Comparison of ENCODE assay signal across 1 cellular context in genomic region chr2:230356084-230356483, GRCh38.
TF ChIP-seq lines count a peak whose summit lies in the region.

No MANE protein-coding gene starts in this region.

TF ChIP-seq in HepG2, 621 proteins besides CTCF, POLR2A, EP300 and RAD21 (continued from another document and continues in another):
- TF ChIP-seq ZNF703 (CRISPR knock-in tag; IDR thresholded peaks at IDR 0.05; ENCODE audit: borderline replicate concordance), result no peak
- TF ChIP-seq U2AF2 (IDR thresholded peaks at IDR 0.05; ENCODE audit: low read depth, low read length), result no peak
- no peak for TF ChIP-seq UBTF (CRISPR knock-in tag; IDR thresholded peaks at IDR 0.05)
- no peak for TF ChIP-seq ZNF747 (CRISPR knock-in tag; IDR thresholded peaks at IDR 0.05; ENCODE audit: borderline replicate concordance)
- no peak for TF ChIP-seq AKNA (CRISPR knock-in tag; IDR thresholded peaks at IDR 0.05; ENCODE audit: borderline replicate concordance)
- 0 out of 2 replicates have a peak, but pooled peaks have one; percentile 50 for TF ChIP-seq THAP11 (CRISPR knock-in tag; IDR thresholded peaks at IDR 0.05)
- peak; percentile 92 for TF ChIP-seq ARID3A (IDR thresholded peaks at IDR 0.05; ENCODE audit: low read depth, low read length)
- 0 out of 2 replicates have a peak, but pooled peaks have one; percentile 58 for TF ChIP-seq IRF2 (CRISPR knock-in tag; IDR thresholded peaks at IDR 0.05)
- no peak for TF ChIP-seq ZC3H13 (CRISPR knock-in tag; IDR thresholded peaks at IDR 0.05)
- no peak for TF ChIP-seq ZBTB7A (CRISPR knock-in tag; IDR thresholded peaks at IDR 0.05)
- TF ChIP-seq, protein P1, sequence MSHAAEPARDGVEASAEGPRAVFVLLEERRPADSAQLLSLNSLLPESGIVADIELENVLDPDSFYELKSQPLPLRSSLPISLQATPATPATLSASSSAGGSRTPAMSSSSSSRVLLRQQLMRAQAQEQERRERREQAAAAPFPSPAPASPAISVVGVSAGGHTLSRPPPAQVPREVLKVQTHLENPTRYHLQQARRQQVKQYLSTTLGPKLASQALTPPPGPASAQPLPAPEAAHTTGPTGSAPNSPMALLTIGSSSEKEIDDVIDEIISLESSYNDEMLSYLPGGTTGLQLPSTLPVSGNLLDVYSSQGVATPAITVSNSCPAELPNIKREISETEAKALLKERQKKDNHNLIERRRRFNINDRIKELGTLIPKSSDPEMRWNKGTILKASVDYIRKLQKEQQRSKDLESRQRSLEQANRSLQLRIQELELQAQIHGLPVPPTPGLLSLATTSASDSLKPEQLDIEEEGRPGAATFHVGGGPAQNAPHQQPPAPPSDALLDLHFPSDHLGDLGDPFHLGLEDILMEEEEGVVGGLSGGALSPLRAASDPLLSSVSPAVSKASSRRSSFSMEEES (CRISPR knock-in tag; IDR thresholded peaks at IDR 0.05), result no peak; the same call in 1 of the 2 replicates
- TF ChIP-seq TIGD3 (CRISPR knock-in tag; IDR thresholded peaks at IDR 0.05; ENCODE audit: borderline replicate concordance), result no peak
- no peak for TF ChIP-seq PATZ1 (CRISPR knock-in tag; IDR thresholded peaks at IDR 0.05)
- no peak for TF ChIP-seq RBM39 (IDR thresholded peaks at IDR 0.05; ENCODE audit: low read depth, low read length, poor library complexity, severe bottlenecking)
- no peak for TF ChIP-seq REL (CRISPR knock-in tag; conservative IDR thresholded peaks at IDR 0.05)
- no peak for TF ChIP-seq ARNTL (CRISPR knock-in tag; IDR thresholded peaks at IDR 0.05)
- no peak for TF ChIP-seq PHF20 (CRISPR knock-in tag; IDR thresholded peaks at IDR 0.05)
- TF ChIP-seq TBL1XR1 (IDR thresholded peaks at IDR 0.05; ENCODE audit: borderline replicate concordance, low read length, partially characterized antibody), result no peak
- no peak for TF ChIP-seq ZNF441 (CRISPR knock-in tag; IDR thresholded peaks at IDR 0.05; ENCODE audit: borderline replicate concordance)
- TF ChIP-seq SMC3 (IDR thresholded peaks at IDR 0.05; ENCODE audit: low read length), result peak; percentile 17; the same call in 1 of the 2 replicates
- no peak for TF ChIP-seq ZKSCAN5 (CRISPR knock-in tag; IDR thresholded peaks at IDR 0.05)
- TF ChIP-seq, protein P2, sequence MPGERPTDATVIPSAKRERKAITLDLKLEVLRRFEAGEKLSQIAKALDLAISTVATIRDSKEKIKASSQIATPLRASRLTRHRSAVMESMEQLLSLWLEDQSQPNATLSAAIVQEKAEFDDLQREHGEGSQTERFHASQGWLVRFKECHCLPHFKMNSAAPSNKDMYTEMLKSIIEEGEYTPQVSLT (CRISPR knock-in tag; IDR thresholded peaks at IDR 0.05; ENCODE audit: borderline replicate concordance, low read depth), result no peak
- no peak for TF ChIP-seq ZNF329 (CRISPR knock-in tag; IDR thresholded peaks at IDR 0.05; ENCODE audit: low read depth)
- TF ChIP-seq, protein P3, sequence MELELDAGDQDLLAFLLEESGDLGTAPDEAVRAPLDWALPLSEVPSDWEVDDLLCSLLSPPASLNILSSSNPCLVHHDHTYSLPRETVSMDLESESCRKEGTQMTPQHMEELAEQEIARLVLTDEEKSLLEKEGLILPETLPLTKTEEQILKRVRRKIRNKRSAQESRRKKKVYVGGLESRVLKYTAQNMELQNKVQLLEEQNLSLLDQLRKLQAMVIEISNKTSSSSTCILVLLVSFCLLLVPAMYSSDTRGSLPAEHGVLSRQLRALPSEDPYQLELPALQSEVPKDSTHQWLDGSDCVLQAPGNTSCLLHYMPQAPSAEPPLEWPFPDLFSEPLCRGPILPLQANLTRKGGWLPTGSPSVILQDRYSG (CRISPR knock-in tag; IDR thresholded peaks at IDR 0.05), result no peak
- no peak for TF ChIP-seq CBX2 (IDR thresholded peaks at IDR 0.05; ENCODE audit: low read depth, low read length)
- no peak for TF ChIP-seq CBX2 (CRISPR knock-in tag; IDR thresholded peaks at IDR 0.05; ENCODE audit: low read depth)
- TF ChIP-seq SMAD3 (CRISPR knock-in tag; IDR thresholded peaks at IDR 0.05), result no peak
- 0 out of 2 replicates have a peak, but pooled peaks have one; percentile 47 for TF ChIP-seq HMG20B (CRISPR knock-in tag; conservative IDR thresholded peaks at IDR 0.05)
- TF ChIP-seq SIN3A (IDR thresholded peaks at IDR 0.05; ENCODE audit: borderline replicate concordance, low read depth, low read length), result no peak
- TF ChIP-seq, protein P4, sequence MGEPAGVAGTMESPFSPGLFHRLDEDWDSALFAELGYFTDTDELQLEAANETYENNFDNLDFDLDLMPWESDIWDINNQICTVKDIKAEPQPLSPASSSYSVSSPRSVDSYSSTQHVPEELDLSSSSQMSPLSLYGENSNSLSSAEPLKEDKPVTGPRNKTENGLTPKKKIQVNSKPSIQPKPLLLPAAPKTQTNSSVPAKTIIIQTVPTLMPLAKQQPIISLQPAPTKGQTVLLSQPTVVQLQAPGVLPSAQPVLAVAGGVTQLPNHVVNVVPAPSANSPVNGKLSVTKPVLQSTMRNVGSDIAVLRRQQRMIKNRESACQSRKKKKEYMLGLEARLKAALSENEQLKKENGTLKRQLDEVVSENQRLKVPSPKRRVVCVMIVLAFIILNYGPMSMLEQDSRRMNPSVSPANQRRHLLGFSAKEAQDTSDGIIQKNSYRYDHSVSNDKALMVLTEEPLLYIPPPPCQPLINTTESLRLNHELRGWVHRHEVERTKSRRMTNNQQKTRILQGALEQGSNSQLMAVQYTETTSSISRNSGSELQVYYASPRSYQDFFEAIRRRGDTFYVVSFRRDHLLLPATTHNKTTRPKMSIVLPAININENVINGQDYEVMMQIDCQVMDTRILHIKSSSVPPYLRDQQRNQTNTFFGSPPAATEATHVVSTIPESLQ (CRISPR knock-in tag; conservative IDR thresholded peaks at IDR 0.05), result no peak
- TF ChIP-seq RBM22 (optimal IDR thresholded peaks at IDR 0.05; ENCODE audit: low read length), result no peak
- peak; percentile 91 for TF ChIP-seq ZNF644 (CRISPR knock-in tag; IDR thresholded peaks at IDR 0.05; ENCODE audit: low read depth)
- TF ChIP-seq BRCA1 (CRISPR knock-in tag; IDR thresholded peaks at IDR 0.05), result no peak
- 0 out of 2 replicates have a peak, but pooled peaks have one; percentile 30 for TF ChIP-seq THRA (CRISPR knock-in tag; IDR thresholded peaks at IDR 0.05; ENCODE audit: borderline replicate concordance)
- no peak for TF ChIP-seq NFIB (CRISPR knock-in tag; IDR thresholded peaks at IDR 0.05; ENCODE audit: borderline replicate concordance)
- no peak for TF ChIP-seq ZNF772 (CRISPR knock-in tag; IDR thresholded peaks at IDR 0.05)
- TF ChIP-seq FOSL1 (CRISPR knock-in tag; IDR thresholded peaks at IDR 0.05; ENCODE audit: borderline replicate concordance), result no peak
- no peak for TF ChIP-seq GLI4 (CRISPR knock-in tag; IDR thresholded peaks at IDR 0.05; ENCODE audit: borderline replicate concordance)
- TF ChIP-seq KLF12 (CRISPR knock-in tag; IDR thresholded peaks at IDR 0.05; ENCODE audit: borderline replicate concordance), result no peak
- no peak for TF ChIP-seq CREB1 (IDR thresholded peaks at IDR 0.05)
- peak; percentile 9; the same call in 1 of the 2 replicates for TF ChIP-seq CREB1 (CRISPR knock-in tag; IDR thresholded peaks at IDR 0.05)
